ENCODE assay signal across 15 cellular contexts in genomic region chr12:64171715-64172114, GRCh38. TPM values are rescaled to one million over a fixed set of nuclear protein-coding genes. Genes with fewer than 3 reads are reported as not detected.
A peak's percentile ranks its signal among the peaks of the same experiment; 100 is the strongest.
DNase-seq lines count a peak whose midpoint lies in the region; FAIRE-seq and TF ChIP-seq lines count a peak whose summit lies in the region.
"Had no signal": no experiment of that assay in that cellular context is flagged by ENCODE, and none has a peak within 500 bp of the region (broad histone marks: within the 10 kb centered on the region; RNA-seq: fewer than 3 reads in every experiment).

No MANE protein-coding gene starts in this region.

- no peaks in the 10 kb centered on the region for H3K79me2 ChIP-seq in SK-N-SH (ENCODE audit: insufficient read depth)
- H3K79me2 ChIP-seq in fibroblast of lung (ENCODE audit: control insufficient read depth, insufficient read depth, low read length): no peaks in the 10 kb centered on the region
- H3K79me2 ChIP-seq in smooth muscle cell (ENCODE audit: low read depth): no peaks in the 10 kb centered on the region

- 17% methylated on average over 1 of the region's 1 CpG for WGBS in SK-N-SH (ENCODE audit: low lambda C conversion rate)
- WGBS in smooth muscle cell (ENCODE audit: low lambda C conversion rate): 17% methylated on average over 1 of the region's 1 CpG

- H2AFZ ChIP-seq in SK-N-SH (ENCODE audit: low read depth) (0 out of 2 replicates have a peak overlapping the region, but pooled peaks have one; percentile 24), fibroblast of lung (ENCODE audit: low read length) (no peak overlapping the region), smooth muscle cell (ENCODE audit: low read depth) (no peak overlapping the region)

- no peak overlapping the region for H3K4me3 Mint-ChIP-seq in activated CD4-positive, alpha-beta memory T cell treated with anti-CD3 and anti-CD28 coated beads, Interleukin-2, amount 10 ng/mL, durations not matched to agents 7 days and 5 days
- H3K4me3 Mint-ChIP-seq: activated CD4-positive, alpha-beta T cell treated with anti-CD3 and anti-CD28 coated beads for 36 hours; nephron had no signal

- no peaks in the 10 kb centered on the region for H3K9me3 Mint-ChIP-seq in activated CD4-positive, alpha-beta memory T cell treated with anti-CD3 and anti-CD28 coated beads, Interleukin-2, amount 10 ng/mL, durations not matched to agents 7 days and 5 days
- H3K9me3 Mint-ChIP-seq: nephron had no signal

- peak; percentile 37 for DNase-seq in H54 (ENCODE audit: insufficient read length, low spot score)
- no peak for DNase-seq in SK-N-SH
- peak; percentile 18 to 87 for DNase-seq in fibroblast of lung (ENCODE audit: low read depth in 2 of 2)
- DNase-seq in smooth muscle cell (lab: John Stamatoyannopoulos, UW; ENCODE audit: unreplicated experiment): no peak
- DNase-seq in central memory CD4-positive, alpha-beta T cell: no peak
- no peak for DNase-seq in NCI-H510A (lab: John Stamatoyannopoulos, UW)
- no peak for DNase-seq in activated CD4-positive, alpha-beta memory T cell treated with anti-CD3 and anti-CD28 coated beads, Interleukin-2, amount 10 ng/mL, durations not matched to agents 7 days and 5 days
- DNase-seq: activated CD4-positive, alpha-beta T cell treated with anti-CD3 and anti-CD28 coated beads for 36 hours; amygdala; COR-L47; left ventricle myocardium inferior; NCI-H1092; NCI-H446; T-helper 1 cell had no signal

- H3K4me1 ChIP-seq in SK-N-SH (ENCODE audit: control insufficient read depth in 1 of 2, insufficient read depth in 2 of 2, low read depth in 1 of 2, low read length in 1 of 2): peaks cover 2 to 25% of the 10 kb centered on the region in 2 experiments; a peak in 2 of 4 replicates
- peaks cover 7% of the 10 kb centered on the region for H3K4me1 ChIP-seq in fibroblast of lung (ENCODE audit: control insufficient read depth, extremely low read depth, insufficient read depth, low read length)
- no peaks in the 10 kb centered on the region for H3K4me1 ChIP-seq in smooth muscle cell (ENCODE audit: low read depth)
- H3K4me1 ChIP-seq: left ventricle myocardium inferior had no signal

- H3F3A ChIP-seq in SK-N-SH (replicated peaks; ENCODE audit: insufficient read depth) (peaks cover 18% of the 10 kb centered on the region), smooth muscle cell (ENCODE audit: low read depth) (peaks cover 4% of the 10 kb centered on the region)

- TF ChIP-seq POLR2A in H54 (IDR thresholded peaks at IDR 0.05; ENCODE audit: low read depth, low read length): no peak

- H3K9me2 ChIP-seq in SK-N-SH: no peaks in the 10 kb centered on the region

- H3K36me3 Mint-ChIP-seq in activated CD4-positive, alpha-beta memory T cell treated with anti-CD3 and anti-CD28 coated beads, Interleukin-2, amount 10 ng/mL, durations not matched to agents 7 days and 5 days (ENCODE audit: low read depth): no peaks in the 10 kb centered on the region

- no peaks in the 10 kb centered on the region for H3K27me3 Mint-ChIP-seq in activated CD4-positive, alpha-beta memory T cell treated with anti-CD3 and anti-CD28 coated beads, Interleukin-2, amount 10 ng/mL, durations not matched to agents 7 days and 5 days
- H3K27me3 Mint-ChIP-seq: activated CD4-positive, alpha-beta T cell treated with anti-CD3 and anti-CD28 coated beads for 36 hours had no signal

- CTCF ChIA-PET in SK-N-SH (lab: Yijun Ruan, JAX): interaction anchor here (2.1 kb wide), 1 partner anchor 10 kb away, joined by 8 read pairs; no protein-coding TSS in a partner anchor
- CTCF ChIA-PET in activated CD4-positive, alpha-beta memory T cell treated with anti-CD3 and anti-CD28 coated beads, Interleukin-2, amount 10 ng/mL, durations not matched to agents 7 days and 5 days (lab: Charles Lee): no interaction called here

- no peaks in the 10 kb centered on the region for H4K20me1 ChIP-seq in SK-N-SH (ENCODE audit: insufficient read depth)
- H4K20me1 ChIP-seq in fibroblast of lung (ENCODE audit: control insufficient read depth, extremely low read depth, insufficient read depth, low read length): no peaks in the 10 kb centered on the region
- H4K20me1 ChIP-seq in smooth muscle cell (ENCODE audit: low read depth): no peaks in the 10 kb centered on the region

- H3K9ac ChIP-seq in SK-N-SH: peak overlapping the region; percentile 39; the same call in 1 of the 2 replicates
- no peak overlapping the region for H3K9ac ChIP-seq in fibroblast of lung (ENCODE audit: insufficient read depth, low read length)
- no peak overlapping the region for H3K9ac ChIP-seq in smooth muscle cell (ENCODE audit: low read depth)

- H3K27me3 ChIP-seq in SK-N-SH (ENCODE audit: insufficient read depth) (no peaks in the 10 kb centered on the region), fibroblast of lung (ENCODE audit: control insufficient read depth, insufficient read depth, low read length) (no peaks in the 10 kb centered on the region), smooth muscle cell (ENCODE audit: low read depth) (no peaks in the 10 kb centered on the region)

- H3K27ac Mint-ChIP-seq in activated CD4-positive, alpha-beta memory T cell treated with anti-CD3 and anti-CD28 coated beads, Interleukin-2, amount 10 ng/mL, durations not matched to agents 7 days and 5 days: no peak overlapping the region
- H3K27ac Mint-ChIP-seq: activated CD4-positive, alpha-beta T cell treated with anti-CD3 and anti-CD28 coated beads for 36 hours; nephron had no signal

- peak in 1 of 2 experiments; percentile 66; a peak in 2 of 4 replicates for TF ChIP-seq EP300 in SK-N-SH (IDR thresholded peaks at IDR 0.05; ENCODE audit: borderline replicate concordance in 1 of 2, low read depth in 1 of 2, low read length in 1 of 2)

- FAIRE-seq in H54 (lab: Jason Lieb, UNC): peak; percentile 86

- peak overlapping the region in 1 of 2 experiments; percentile 71; a peak in 2 of 4 replicates for H3K27ac ChIP-seq in SK-N-SH (ENCODE audit: low read depth in 2 of 2, low read length in 1 of 2)
- peak overlapping the region; percentile 48 for H3K27ac ChIP-seq in fibroblast of lung (ENCODE audit: insufficient read depth, low read length)
- H3K27ac ChIP-seq in smooth muscle cell (ENCODE audit: low read depth): peak overlapping the region; percentile 74
- H3K27ac ChIP-seq: left ventricle myocardium inferior had no signal

- H3K36me3 ChIP-seq in SK-N-SH (replicated peaks in 1 of 2; ENCODE audit: control insufficient read depth in 1 of 2, insufficient read depth in 2 of 2, low read length in 1 of 2) (no peaks in the 10 kb centered on the region), fibroblast of lung (ENCODE audit: control insufficient read depth, insufficient read depth, low read length) (no peaks in the 10 kb centered on the region), smooth muscle cell (ENCODE audit: low read depth) (no peaks in the 10 kb centered on the region)
- H3K36me3 ChIP-seq: left ventricle myocardium inferior had no signal

- H3K4me1 Mint-ChIP-seq in activated CD4-positive, alpha-beta memory T cell treated with anti-CD3 and anti-CD28 coated beads, Interleukin-2, amount 10 ng/mL, durations not matched to agents 7 days and 5 days: no peaks in the 10 kb centered on the region
- H3K4me1 Mint-ChIP-seq: activated CD4-positive, alpha-beta T cell treated with anti-CD3 and anti-CD28 coated beads for 36 hours; nephron had no signal

- no peak for TF ChIP-seq RAD21 in SK-N-SH (IDR thresholded peaks at IDR 0.05; ENCODE audit: low read length)

- POLR2A ChIA-PET in SK-N-SH (lab: Yijun Ruan, JAX): no interaction called here
- POLR2A ChIA-PET in activated CD4-positive, alpha-beta memory T cell treated with anti-CD3 and anti-CD28 coated beads, Interleukin-2, amount 10 ng/mL, durations not matched to agents 7 days and 5 days (lab: Charles Lee): no interaction called here

- H3K4me3 ChIP-seq in SK-N-SH (ENCODE audit: low read depth in 2 of 2, low read length in 1 of 2) (no peak overlapping the region), fibroblast of lung (replicated peaks in 1 of 4; ENCODE audit: control extremely low read depth in 1 of 4, insufficient read depth in 1 of 4, low read depth in 3 of 4, low read length in 4 of 4) (no peak overlapping the region), smooth muscle cell (no peak overlapping the region)
- H3K4me3 ChIP-seq: left ventricle myocardium inferior had no signal

- TF ChIP-seq CTCF in SK-N-SH (IDR thresholded peaks at IDR 0.05) (no peak), fibroblast of lung (conservative IDR thresholded peaks at IDR 0.05 in 1 of 2, IDR thresholded peaks at IDR 0.05 in 1 of 2; ENCODE audit: low read depth in 1 of 2, low read length in 2 of 2) (no peak), smooth muscle cell (IDR thresholded peaks at IDR 0.05; ENCODE audit: borderline replicate concordance, insufficient read depth, poor library complexity, severe bottlenecking) (no peak)

- H3K4me2 ChIP-seq in SK-N-SH (peak overlapping the region; percentile 20; the same call in 1 of the 2 replicates), fibroblast of lung (ENCODE audit: extremely low read depth, insufficient read depth, low read length) (no peak overlapping the region), smooth muscle cell (peak overlapping the region; percentile 48)

- H3K9me3 ChIP-seq in SK-N-SH (no peaks in the 10 kb centered on the region), fibroblast of lung (ENCODE audit: control insufficient read depth, insufficient read depth, low read depth, low read length) (no peaks in the 10 kb centered on the region), smooth muscle cell (replicated peaks; ENCODE audit: low read depth) (no peaks in the 10 kb centered on the region)
- H3K9me3 ChIP-seq: left ventricle myocardium inferior had no signal

TF ChIP-seq in SK-N-SH, 30 proteins besides CTCF, POLR2A, EP300 and RAD21 (continues in another document):
- TF ChIP-seq TCF12 (IDR thresholded peaks at IDR 0.05) (peak; percentile 38; the same call in 1 of the 2 replicates), IRF3 (IDR thresholded peaks at IDR 0.05; ENCODE audit: low read depth, low read length) (no peak)

RNA-seq across cellular contexts. Expression of gene KICS2, which starts 50.4 kb away (rescaled TPM):
- polyA plus RNA-seq in SK-N-SH (2012; rRNA removed): 3.7 and 4.1 TPM in 2 replicates
- polyA plus RNA-seq in SK-N-SH (2012; cell fraction: cytosol; rRNA removed): 3.8 TPM in 2 replicates
- 8.5 and 9.4 TPM in 2 replicates for polyA plus RNA-seq in SK-N-SH (2012; cell fraction: nucleus; rRNA removed)
- total RNA-seq in fibroblast of lung: 8.5 and 9.7 TPM in 2 replicates
- polyA plus RNA-seq in fibroblast of lung: 3.2 and 4.2 TPM in 2 replicates
- polyA plus RNA-seq in fibroblast of lung (2012): 2.2 and 3.0 TPM in 2 replicates
- polyA minus RNA-seq in fibroblast of lung (ENCODE audit: low replicate concordance): 3.9 and 5.2 TPM in 2 replicates
- 3.6 and 6.6 TPM in 2 replicates for total RNA-seq in smooth muscle cell
- polyA plus RNA-seq in smooth muscle cell: 0.84 and 1.1 TPM in 2 replicates
- 10 to 100 TPM in 1 of 2 experiments, 1 to 10 TPM in 1; 9.6 to 10.3 TPM for total RNA-seq in activated CD4-positive, alpha-beta memory T cell treated with anti-CD3 and anti-CD28 coated beads, Interleukin-2, amount 10 ng/mL, durations not matched to agents 7 days and 5 days

Comparison
In these comparisons a context has a peak if more than half of its experiments do, and no peak if none do; other contexts are left out.
1. DNase-seq: peak in H54 (single experiment) and fibroblast of lung (2 of 2); none in SK-N-SH (single experiment), smooth muscle cell (single experiment), central memory CD4-positive, alpha-beta T cell (single experiment), NCI-H510A (single experiment) and activated CD4-positive, alpha-beta memory T cell treated with anti-CD3 and anti-CD28 coated beads, Interleukin-2, amount 10 ng/mL, durations not matched to agents 7 days and 5 days (single experiment).